ENCODE assay signal across 9 cellular contexts in the genomic region with DNA sequence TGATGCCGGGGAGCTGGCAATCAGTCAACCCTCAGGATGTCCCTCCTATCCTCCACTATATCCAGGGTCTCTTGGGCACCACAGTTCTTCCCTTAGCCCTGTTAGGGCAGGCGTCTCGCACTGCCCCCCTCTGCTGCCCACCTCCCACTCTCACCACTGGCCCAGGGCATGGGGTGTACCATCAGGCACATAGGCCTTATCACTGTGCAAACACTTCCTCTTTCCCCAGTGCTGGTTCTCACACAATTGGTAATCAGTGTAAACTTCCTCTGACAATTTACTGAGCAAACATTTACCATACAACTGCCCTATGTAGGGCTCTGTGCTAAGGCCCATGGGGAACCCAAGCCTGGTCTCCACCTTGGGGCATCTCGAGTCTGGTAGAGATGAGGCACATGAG. TPM values are rescaled to one million over a fixed set of nuclear protein-coding genes. Genes with fewer than 3 reads are reported as not detected.
DNase-seq lines count a peak whose midpoint lies in the region; ATAC-seq and TF ChIP-seq lines count a peak whose summit lies in the region.
"Had no signal": no experiment of that assay in that cellular context is flagged by ENCODE, and none has a peak within 500 bp of the region (broad histone marks: within the 10 kb centered on the region; RNA-seq: fewer than 3 reads in every experiment).

No MANE protein-coding gene starts in this region.

- intact Hi-C loops in heart right ventricle (cut with DNase I): no loop called here

- no peak overlapping the region for H3K27ac ChIP-seq in heart right ventricle

- no peaks in the 10 kb centered on the region for H3K36me3 Mint-ChIP-seq in stimulated activated memory B cell treated with anti-CD40 and anti-IgM and Interleukin-4, amounts not matched to agents 10 μg/mL and 1 μg/mL and 100 μg/mL, for 72 hours

- ATAC-seq in GM18867 (IDR thresholded peaks at IDR 0.05; ENCODE audit: unreplicated experiment) (peak; percentile 40), heart right ventricle (peak in 7 of 8 donors; percentile 7 to 64 (median 32))
- peak; percentile 79 for ATAC-seq in stimulated activated memory B cell treated with anti-CD40 and anti-IgM and Interleukin-4, amounts not matched to agents 10 μg/mL and 1 μg/mL and 100 μg/mL, for 72 hours

- H3K4me1 Mint-ChIP-seq in stimulated activated memory B cell treated with anti-CD40 and anti-IgM and Interleukin-4, amounts not matched to agents 10 μg/mL and 1 μg/mL and 100 μg/mL, for 72 hours: peaks cover 9% of the 10 kb centered on the region

- DNase-seq in NOMO-1 treated with dmso at 0.1 percent for 144 hours (lab: John Stamatoyannopoulos, UW; ENCODE audit: unreplicated experiment) (peak; percentile 31), heart right ventricle (no peak), NCI-H2171 (lab: John Stamatoyannopoulos, UW) (no peak)
- no peak for DNase-seq in activated CD4-positive, CD25-positive, alpha-beta regulatory T cell (lab: John Stamatoyannopoulos, UW)
- no peak for DNase-seq in stimulated activated CD4-positive, alpha-beta T cell treated with anti-CD3 and anti-CD28 coated beads, Interleukin-2, amount 100 ng/mL, for 48 hours
- DNase-seq: activated effector memory CD4-positive, alpha-beta T cell treated with anti-CD3 and anti-CD28 coated beads, Interleukin-2, amount 50 U/mL, for 16 hours; H7 had no signal

- peak overlapping the region; percentile 35 for H3K27ac Mint-ChIP-seq in stimulated activated memory B cell treated with anti-CD40 and anti-IgM and Interleukin-4, amounts not matched to agents 10 μg/mL and 1 μg/mL and 100 μg/mL, for 72 hours

- H3K36me3 ChIP-seq in heart right ventricle: no peaks in the 10 kb centered on the region

- no peaks in the 10 kb centered on the region for H3K9me3 ChIP-seq in heart right ventricle

- no peaks in the 10 kb centered on the region for H3K27me3 ChIP-seq in heart right ventricle

- no peak for TF ChIP-seq CTCF in heart right ventricle (IDR thresholded peaks at IDR 0.05)

- H3K27me3 Mint-ChIP-seq in stimulated activated memory B cell treated with anti-CD40 and anti-IgM and Interleukin-4, amounts not matched to agents 10 μg/mL and 1 μg/mL and 100 μg/mL, for 72 hours: no peaks in the 10 kb centered on the region

- 73 to 82% methylated on average over 4 of the region's 4 CpGs for WGBS in heart right ventricle, 2 donors

- H3K9me3 Mint-ChIP-seq in stimulated activated memory B cell treated with anti-CD40 and anti-IgM and Interleukin-4, amounts not matched to agents 10 μg/mL and 1 μg/mL and 100 μg/mL, for 72 hours: no peaks in the 10 kb centered on the region

- no peak overlapping the region for H3K4me3 Mint-ChIP-seq in stimulated activated memory B cell treated with anti-CD40 and anti-IgM and Interleukin-4, amounts not matched to agents 10 μg/mL and 1 μg/mL and 100 μg/mL, for 72 hours

- no peak overlapping the region for H3K4me3 ChIP-seq in heart right ventricle

- peaks cover 0 to 14% (median 9%) of the 10 kb centered on the region in 9 donors for H3K4me1 ChIP-seq in heart right ventricle

RNA-seq across cellular contexts. Expression of gene TMED10, which starts 20.1 kb away (rescaled TPM):
- 100 to 1,000 TPM; 219 to 366 (median 294) TPM for total RNA-seq in heart right ventricle
- 100 to 1,000 TPM in 1 of 2 donors, 10 to 100 TPM in 1; 29.1 to 196 TPM for polyA plus RNA-seq in heart right ventricle
